In genomic region chrX:130799393-130799792, GRCh38 we compare ENCODE assay signal across 23 cellular contexts.
A peak's percentile ranks its signal among the peaks of the same experiment; 100 is the strongest.
DNase-seq lines count a peak whose midpoint lies in the region; ATAC-seq and TF ChIP-seq lines count a peak whose summit lies in the region.
"Had no signal": no experiment of that assay in that cellular context is flagged by ENCODE, and none has a peak within 500 bp of the region (broad histone marks: within the 10 kb centered on the region; RNA-seq: fewer than 3 reads in every experiment).

No MANE protein-coding gene starts in this region.

- TF ChIP-seq RAD21 in IMR-90 (IDR thresholded peaks at IDR 0.05; ENCODE audit: low read length) = no peak

- H2AK9ac ChIP-seq in IMR-90 (replicated peaks; ENCODE audit: low read depth, low read length, poor library complexity) = no peak overlapping the region

- H2AK5ac ChIP-seq in IMR-90 (ENCODE audit: low read depth, low read length) = no peak overlapping the region

- no peaks in the 10 kb centered on the region for H3K27me3 Mint-ChIP-seq in WTC11 (ENCODE audit: low read depth)
- H3K27me3 Mint-ChIP-seq: activated CD4-positive, alpha-beta T cell treated with anti-CD3 and anti-CD28 coated beads, Interleukin-2, amount 10 ng/mL, durations not matched to agents 7 days and 5 days; progenitor cell of endocrine pancreas had no signal

- no peaks in the 10 kb centered on the region for H3K4me1 Mint-ChIP-seq in WTC11
- H3K4me1 Mint-ChIP-seq: activated CD4-positive, alpha-beta T cell treated with anti-CD3 and anti-CD28 coated beads, Interleukin-2, amount 10 ng/mL, durations not matched to agents 7 days and 5 days had no signal

- H3K27ac ChIP-seq in IMR-90 (ENCODE audit: insufficient read depth, low read length) (no peak overlapping the region), stomach (no peak overlapping the region)
- H3K27ac ChIP-seq: esophagus muscularis mucosa, tibial nerve had no signal

- DNase-seq in IMR-90 = peak; percentile 32
- DNase-seq in astrocyte of the spinal cord (ENCODE audit: low read depth, low spot score) = peak; percentile 5
- peak; percentile 46 for DNase-seq in fibroblast of the aortic adventitia (ENCODE audit: low read depth)
- no peak for DNase-seq in stomach
- DNase-seq in WTC11 (ENCODE audit: low spot score) = no peak
- DNase-seq: activated CD4-positive, alpha-beta T cell treated with anti-CD3 and anti-CD28 coated beads, Interleukin-2, amount 10 ng/mL, durations not matched to agents 7 days and 5 days; activated effector memory CD4-positive, alpha-beta T cell treated with anti-CD3 and anti-CD28 coated beads, Interleukin-2, amount 50 U/mL, for 16 hours; central memory CD4-positive, alpha-beta T cell; DMS79 treated with DMSO at 0.1 percent for 48 hours; head of caudate nucleus; mucosa of descending colon; NCI-H1694; NCI-H2171 treated with DMSO at 0.1 percent for 48 hours; NCI-H526 treated with DMSO at 0.1 percent for 48 hours; SHP77 treated with DMSO at 0.1 percent for 48 hours; stimulated activated CD4-positive, alpha-beta T cell treated with anti-CD3 and anti-CD28 coated beads, Interleukin-2, amount 100 ng/mL, for 48 hours; stimulated activated naive CD8-positive, alpha-beta T cell treated with anti-CD3 and anti-CD28 coated beads, Interleukin-15, Interleukin-2, amounts not matched to agents 100 U/mL and 50 U/mL, for 24 hours had no signal

- ATAC-seq in IMR-90 (ENCODE audit: low read depth) (no peak), GM18517 (IDR thresholded peaks at IDR 0.05; ENCODE audit: unreplicated experiment) (no peak), HG03095 (IDR thresholded peaks at IDR 0.05; ENCODE audit: unreplicated experiment) (no peak), WTC11 (no peak)
- ATAC-seq: mucosa of descending colon; stimulated activated naive CD8-positive, alpha-beta T cell treated with anti-CD3 and anti-CD28 coated beads, Interleukin-15, Interleukin-2, amounts not matched to agents 100 U/mL and 50 U/mL, for 24 hours had no signal

- in situ Hi-C loops in IMR-90 (cut with MboI; ENCODE audit: low sequenced_read_pairs) = no loop called here
- in situ Hi-C loops in astrocyte of the spinal cord (cut with HindIII; ENCODE audit: low sequenced_read_pairs) = no loop called here

- H3K27me3 ChIP-seq in IMR-90 (ENCODE audit: control insufficient read depth, insufficient read depth, low read length) (no peaks in the 10 kb centered on the region; the same call in 1 of the 2 replicates), stomach (no peaks in the 10 kb centered on the region)

- no peak overlapping the region for H3K4me3 Mint-ChIP-seq in WTC11
- H3K4me3 Mint-ChIP-seq: activated CD4-positive, alpha-beta T cell treated with anti-CD3 and anti-CD28 coated beads, Interleukin-2, amount 10 ng/mL, durations not matched to agents 7 days and 5 days had no signal

- no peaks in the 10 kb centered on the region for H3K9me3 Mint-ChIP-seq in WTC11
- H3K9me3 Mint-ChIP-seq: activated CD4-positive, alpha-beta T cell treated with anti-CD3 and anti-CD28 coated beads, Interleukin-2, amount 10 ng/mL, durations not matched to agents 7 days and 5 days had no signal

- H3K14ac ChIP-seq in IMR-90 (replicated peaks; ENCODE audit: low read depth, low read length) = no peak overlapping the region

- H4K20me1 ChIP-seq in IMR-90 (ENCODE audit: insufficient read depth, low read length) = no peaks in the 10 kb centered on the region

- POLR2A ChIA-PET in IMR-90 (lab: Charles Lee; ENCODE audit: unreplicated experiment) (no interaction called here), WTC11 (lab: Charles Lee) (no interaction called here)

- no peak overlapping the region for H3K4me3 ChIP-seq in IMR-90 (ENCODE audit: insufficient read depth, low read depth, low read length)
- H3K4me3 ChIP-seq in astrocyte of the spinal cord (ENCODE audit: low read depth, low read length) = no peak overlapping the region
- H3K4me3 ChIP-seq in fibroblast of the aortic adventitia (ENCODE audit: low read depth, low read length) = no peak overlapping the region
- H3K4me3 ChIP-seq in stomach = no peak overlapping the region
- H3K4me3 ChIP-seq: esophagus muscularis mucosa, mucosa of descending colon, smooth muscle cell, tibial nerve had no signal

- no peak overlapping the region for H2BK120ac ChIP-seq in IMR-90 (ENCODE audit: low read depth, low read length)

- no peak overlapping the region for H3K9ac ChIP-seq in IMR-90 (ENCODE audit: low read depth, low read length)

- no peak overlapping the region for H3K27ac Mint-ChIP-seq in WTC11
- H3K27ac Mint-ChIP-seq: activated CD4-positive, alpha-beta T cell treated with anti-CD3 and anti-CD28 coated beads, Interleukin-2, amount 10 ng/mL, durations not matched to agents 7 days and 5 days; progenitor cell of endocrine pancreas had no signal

- no peak overlapping the region for H3K4me2 ChIP-seq in IMR-90 (ENCODE audit: low read depth, low read length)
- H3K4me2 ChIP-seq: smooth muscle cell had no signal

- no peak overlapping the region for H3K4ac ChIP-seq in IMR-90 (ENCODE audit: low read depth, low read length)

- H3K36me3 ChIP-seq in IMR-90 (ENCODE audit: control insufficient read depth, insufficient read depth, low read length) (no peaks in the 10 kb centered on the region), stomach (no peaks in the 10 kb centered on the region)
- H3K36me3 ChIP-seq: esophagus muscularis mucosa, tibial nerve had no signal

- no peak overlapping the region for H2BK20ac ChIP-seq in IMR-90 (ENCODE audit: low read depth, low read length)

- dilution Hi-C loops in IMR-90 (cut with HindIII; ENCODE audit: low sequenced_read_pairs, unreplicated experiment) = no loop called here

- TF ChIP-seq EP300 in stomach (IDR thresholded peaks at IDR 0.05) = no peak

- no peak overlapping the region for H4K8ac ChIP-seq in IMR-90 (ENCODE audit: low read depth in 2 of 2, low read length in 2 of 2)

- no peak overlapping the region for H2AFZ ChIP-seq in IMR-90 (replicated peaks; ENCODE audit: low read length, poor library complexity)

- no TSS peak for BruUV-seq in IMR-90 (replicated peaks; lab: Mats Ljungman, UMichigan)

- no peak overlapping the region for H4K5ac ChIP-seq in IMR-90 (ENCODE audit: low read depth, low read length)

- no peaks in the 10 kb centered on the region for H3K36me3 Mint-ChIP-seq in WTC11

- H4K91ac ChIP-seq in IMR-90 (ENCODE audit: insufficient read depth, low read depth, low read length) = no peak overlapping the region

- no peak overlapping the region for H3K23ac ChIP-seq in IMR-90 (ENCODE audit: low read depth, low read length)

- TF ChIP-seq POLR2A in IMR-90 (IDR thresholded peaks at IDR 0.05; ENCODE audit: low read depth, low read length) (no peak), stomach (IDR thresholded peaks at IDR 0.05) (no peak)

- no peaks in the 10 kb centered on the region for H3K4me1 ChIP-seq in IMR-90 (ENCODE audit: control insufficient read depth, insufficient read depth, low read length)
- no peaks in the 10 kb centered on the region for H3K4me1 ChIP-seq in stomach
- H3K4me1 ChIP-seq: esophagus muscularis mucosa had no signal

- H3K79me1 ChIP-seq in IMR-90 (ENCODE audit: low read depth in 1 of 2, low read length in 2 of 2) = no peaks in the 10 kb centered on the region

- CTCF ChIA-PET in IMR-90 (lab: Yijun Ruan, JAX) = interaction anchor here (0.6 kb wide), 1 partner anchor 19 kb away, joined by 3 read pairs; no protein-coding TSS in a partner anchor
- CTCF ChIA-PET in WTC11 (lab: Charles Lee) = interaction anchor here (1.5 kb wide), 1 partner anchor 224 kb away, joined by 3 read pairs; no protein-coding TSS in a partner anchor

- H3K18ac ChIP-seq in IMR-90 (ENCODE audit: low read depth, low read length) = no peak overlapping the region

- WGBS in IMR-90 (ENCODE audit: extremely low coverage in 2 of 2, insufficient read length in 1 of 2), 2 experiments = no CpG with 5 or more reads among the region's 1 CpG
- 50 to 100% (median 88%) methylated on average over 1 of the region's 1 CpG for WGBS in stomach, 5 donors

- H3K9me3 ChIP-seq in IMR-90 (ENCODE audit: control insufficient read depth, insufficient read depth, low read length) (no peaks in the 10 kb centered on the region), stomach (no peaks in the 10 kb centered on the region)
- H3K9me3 ChIP-seq: esophagus muscularis mucosa, mucosa of descending colon, tibial nerve had no signal

- H3K56ac ChIP-seq in IMR-90 (ENCODE audit: extremely low read depth, insufficient read depth, low read length) = no peak overlapping the region

- no peaks in the 10 kb centered on the region for H3K9me1 ChIP-seq in IMR-90 (ENCODE audit: insufficient read depth, low read length)

- H2BK5ac ChIP-seq in IMR-90 (ENCODE audit: low read depth, low read length, poor library complexity, severe bottlenecking) = no peak overlapping the region

- intact Hi-C loops in IMR-90 (cut with micrococcal nuclease) = no loop called here
- intact Hi-C loops in stomach (cut with DNase I; ENCODE audit: low total_unique reads) = no loop called here

- no peak overlapping the region for H2BK15ac ChIP-seq in IMR-90 (ENCODE audit: low read depth, low read length)

- TF ChIP-seq CTCF in IMR-90 (conservative IDR thresholded peaks at IDR 0.05; ENCODE audit: low read depth, low read length) (no peak), astrocyte of the spinal cord (IDR thresholded peaks at IDR 0.05; ENCODE audit: low read depth, low read length) (no peak), fibroblast of the aortic adventitia (IDR thresholded peaks at IDR 0.05; ENCODE audit: insufficient read depth, low read length) (no peak), stomach (IDR thresholded peaks at IDR 0.05) (no peak), WTC11 (IDR thresholded peaks at IDR 0.05) (no peak)

TF ChIP-seq in IMR-90, 13 proteins besides CTCF, POLR2A, EP300 and RAD21 (continues in another document):
- TF ChIP-seq MAFK (IDR thresholded peaks at IDR 0.05; ENCODE audit: low read depth, low read length) = no peak
- TF ChIP-seq CHD1 (IDR thresholded peaks at IDR 0.05; ENCODE audit: low read depth, low read length) = no peak
- TF ChIP-seq RCOR1 (IDR thresholded peaks at IDR 0.05; ENCODE audit: insufficient replicate concordance, low read length) = no peak

Comparison
In these comparisons a context has a peak if more than half of its experiments do, and no peak if none do; other contexts are left out.
1. DNase-seq: peak in IMR-90 (single experiment), astrocyte of the spinal cord (single experiment) and fibroblast of the aortic adventitia (single experiment); none in stomach (single experiment) and WTC11 (single experiment).